21 cellular contexts compared by ENCODE assay signal in the genomic region with DNA sequence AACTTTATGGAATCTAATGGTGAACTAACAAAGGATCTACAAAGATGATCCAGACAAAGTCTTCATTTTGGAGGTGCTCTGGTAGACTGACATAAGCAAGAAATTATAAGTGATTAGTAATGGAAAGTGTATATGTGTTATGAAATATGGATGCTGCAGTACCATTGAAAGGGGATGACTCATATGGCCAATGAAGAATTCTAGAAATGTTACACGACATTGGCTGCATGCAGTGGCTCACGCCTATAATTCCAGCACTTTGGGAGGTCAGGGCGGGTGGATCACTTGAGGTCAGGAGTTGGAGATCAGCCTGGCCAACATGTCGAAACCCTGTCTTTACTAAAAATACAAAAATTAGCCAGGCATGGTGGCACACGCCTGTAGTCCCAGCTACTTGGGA. TPM values are rescaled to one million over a fixed set of nuclear protein-coding genes. Genes with fewer than 3 reads are reported as not detected.
DNase-seq lines count a peak whose midpoint lies in the region; ATAC-seq, FAIRE-seq and TF ChIP-seq lines count a peak whose summit lies in the region.
"Had no signal": no experiment of that assay in that cellular context is flagged by ENCODE, and none has a peak within 500 bp of the region (broad histone marks: within the 10 kb centered on the region; RNA-seq: fewer than 3 reads in every experiment).

No MANE protein-coding gene starts in this region.

- H3K27me3 Mint-ChIP-seq in activated naive CD8-positive, alpha-beta T cell treated with anti-CD3 and anti-CD28 coated beads for 36 hours: peaks cover 9% of the 10 kb centered on the region

- no peak overlapping the region for H3K4me3 ChIP-seq in bronchial epithelial cell (ENCODE audit: low read depth, low read length)
- H3K4me3 ChIP-seq in right lobe of liver: no peak overlapping the region
- H3K4me3 ChIP-seq in H7 (ENCODE audit: insufficient read depth, low read depth, low read length): no peak overlapping the region
- H3K4me3 ChIP-seq: HAP-1 had no signal

- no peaks in the 10 kb centered on the region for H3K9me3 Mint-ChIP-seq in activated naive CD8-positive, alpha-beta T cell treated with anti-CD3 and anti-CD28 coated beads for 36 hours
- H3K9me3 Mint-ChIP-seq: CD4-positive, alpha-beta memory T cell; T-helper 1 cell treated with Interleukin-12 subunit alpha and Interleukin-12 subunit beta and Interleukin-4 antibody, amounts not matched to agents 30 μg/mL and 1 μg/mL, for 36 hours had no signal

- H3K27me3 ChIP-seq in bronchial epithelial cell (ENCODE audit: control insufficient read depth, insufficient read depth, low read length) (no peaks in the 10 kb centered on the region), right lobe of liver (no peaks in the 10 kb centered on the region), H7 (ENCODE audit: control insufficient read depth, insufficient read depth, low read length) (no peaks in the 10 kb centered on the region)

- no peaks in the 10 kb centered on the region for H3K4me1 Mint-ChIP-seq in activated naive CD8-positive, alpha-beta T cell treated with anti-CD3 and anti-CD28 coated beads for 36 hours
- H3K4me1 Mint-ChIP-seq: CD4-positive, alpha-beta memory T cell had no signal

- intact Hi-C loops in right lobe of liver (cut with DNase I): no loop called here

- no peak for ATAC-seq in right lobe of liver
- ATAC-seq: Panc1, SK-N-SH treated with all-trans-retinoic acid at 6 μM for 48 hours had no signal

- no peaks in the 10 kb centered on the region for H3K4me1 ChIP-seq in right lobe of liver
- H3K4me1 ChIP-seq: BE2C, HAP-1 had no signal

- H3K36me3 ChIP-seq in bronchial epithelial cell (ENCODE audit: control insufficient read depth, insufficient read depth, low read length) (no peaks in the 10 kb centered on the region), right lobe of liver (no peaks in the 10 kb centered on the region), H7 (replicated peaks; ENCODE audit: control insufficient read depth, insufficient read depth, low read length) (no peaks in the 10 kb centered on the region)
- H3K36me3 ChIP-seq: BE2C, HAP-1 had no signal

- no peak for FAIRE-seq in bronchial epithelial cell (lab: Jason Lieb, UNC)
- FAIRE-seq: GM12891 had no signal

- no peaks in the 10 kb centered on the region for H3K9me3 ChIP-seq in right lobe of liver
- H3K9me3 ChIP-seq: BE2C, HAP-1 had no signal

- TF ChIP-seq POLR2A in right lobe of liver (IDR thresholded peaks at IDR 0.05): no peak

- no peaks in the 10 kb centered on the region for H3K36me3 Mint-ChIP-seq in activated naive CD8-positive, alpha-beta T cell treated with anti-CD3 and anti-CD28 coated beads for 36 hours
- H3K36me3 Mint-ChIP-seq: CD4-positive, alpha-beta memory T cell had no signal

- H3K27ac ChIP-seq in right lobe of liver: no peak overlapping the region

- TF ChIP-seq CTCF in bronchial epithelial cell (IDR thresholded peaks at IDR 0.05; ENCODE audit: insufficient read depth, low read length, severe bottlenecking): no peak
- no peak for TF ChIP-seq CTCF in right lobe of liver (IDR thresholded peaks at IDR 0.05)

- no peak overlapping the region for H3K27ac Mint-ChIP-seq in activated naive CD8-positive, alpha-beta T cell treated with anti-CD3 and anti-CD28 coated beads for 36 hours
- H3K27ac Mint-ChIP-seq: CD4-positive, alpha-beta memory T cell; T-helper 1 cell treated with Interleukin-12 subunit alpha and Interleukin-12 subunit beta and Interleukin-4 antibody, amounts not matched to agents 30 μg/mL and 1 μg/mL, for 36 hours had no signal

- DNase-seq in ELR (ENCODE audit: low read depth): peak; percentile 33
- DNase-seq in RKO (ENCODE audit: low spot score): peak; percentile 9
- peak; percentile 33 for DNase-seq in bronchial epithelial cell (ENCODE audit: low read depth)
- DNase-seq in iris pigment epithelial cell (ENCODE audit: low read depth): peak; percentile 18
- no peak for DNase-seq in right lobe of liver
- no peak for DNase-seq in H7
- no peak for DNase-seq in activated naive CD8-positive, alpha-beta T cell treated with anti-CD3 and anti-CD28 coated beads for 36 hours
- DNase-seq: BE2C; CD4-positive, alpha-beta memory T cell; DMS79; GF-D8; NCI-H1092 treated with DMSO at 0.1 percent for 48 hours; NCI-H1694; NCI-H2227 treated with DMSO at 0.1 percent for 48 hours; NCI-H524; SHP77 had no signal

- WGBS in right lobe of liver (ENCODE audit: insufficient coverage, low coverage, low lambda C conversion rate, missing lambda C conversion rate): 52% methylated on average over 5 of the region's 5 CpGs

- H3K4me3 Mint-ChIP-seq in activated naive CD8-positive, alpha-beta T cell treated with anti-CD3 and anti-CD28 coated beads for 36 hours: no peak overlapping the region
- H3K4me3 Mint-ChIP-seq: CD4-positive, alpha-beta memory T cell; T-helper 1 cell treated with Interleukin-12 subunit alpha and Interleukin-12 subunit beta and Interleukin-4 antibody, amounts not matched to agents 30 μg/mL and 1 μg/mL, for 36 hours had no signal

RNA-seq across cellular contexts. Expression of gene CFAP206, which starts 23.5 kb away (rescaled TPM):
- total RNA-seq in bronchial epithelial cell (under 0.01 TPM in 1 of 2 replicates, not detected in the other), right lobe of liver (under 1 TPM in 1 of 6 experiments, not detected in 5; 0.20 TPM)
- total RNA-seq in H7 (2014; rRNA removed; shearing (Covaris generic)): 0.14 TPM in 1 of 2 replicates, not detected in the other
- not detected for total RNA-seq in activated naive CD8-positive, alpha-beta T cell treated with anti-CD3 and anti-CD28 coated beads for 36 hours

RNA-seq across cellular contexts. Expression of gene SLC35A1, which starts 41.5 kb away (rescaled TPM):
- total RNA-seq in bronchial epithelial cell: 12.2 and 14.5 TPM in 2 replicates
- total RNA-seq in right lobe of liver: 10 to 100 TPM in 4 of 6 experiments, 1 to 10 TPM in 2; 9.3 to 14.1 (median 11.2) TPM
- total RNA-seq in H7 (2014; rRNA removed; shearing (Covaris generic)): 6.2 and 10.5 TPM in 2 replicates
- total RNA-seq in activated naive CD8-positive, alpha-beta T cell treated with anti-CD3 and anti-CD28 coated beads for 36 hours: 1 to 10 TPM; 7.9 to 8.6 TPM

Comparison
In these comparisons a context has a peak if more than half of its experiments do, and no peak if none do; other contexts are left out.
1. DNase-seq: peak in ELR (single experiment), RKO (single experiment), bronchial epithelial cell (single experiment) and iris pigment epithelial cell (single experiment); none in right lobe of liver (0 of 3), H7 (single experiment) and activated naive CD8-positive, alpha-beta T cell treated with anti-CD3 and anti-CD28 coated beads for 36 hours (single experiment).